Comparison of ENCODE assay signal across 9 cellular contexts in genomic region chr16:89314858-89315257, GRCh38.
DNase-seq lines count a peak whose midpoint lies in the region; ATAC-seq and TF ChIP-seq lines count a peak whose summit lies in the region.
"Had no signal": no experiment of that assay in that cellular context is flagged by ENCODE, and none has a peak within 500 bp of the region (broad histone marks: within the 10 kb centered on the region; RNA-seq: fewer than 3 reads in every experiment).

No MANE protein-coding gene starts in this region.

- no peak for TF ChIP-seq CTCF in glutamatergic neuron (IDR thresholded peaks at IDR 0.05; ENCODE audit: partially characterized antibody, unreplicated experiment)

- H3K4me1 Mint-ChIP-seq in activated T-cell treated with anti-CD3 and anti-CD28 coated beads, Interleukin-2, amount 50 U/mL, for 4 hours (ENCODE audit: low read depth) = peaks cover 94% of the 10 kb centered on the region
- peaks cover 85% of the 10 kb centered on the region for H3K4me1 Mint-ChIP-seq in activated CD4-positive, alpha-beta memory T cell treated with anti-CD3 and anti-CD28 coated beads for 36 hours (ENCODE audit: low read depth)
- H3K4me1 Mint-ChIP-seq in glutamatergic neuron (ENCODE audit: low read depth, unreplicated experiment) = peaks cover 72% of the 10 kb centered on the region
- peaks cover 83% of the 10 kb centered on the region for H3K4me1 Mint-ChIP-seq in stimulated activated naive CD8-positive, alpha-beta T cell treated with anti-CD3 and anti-CD28 coated beads, Interleukin-15, amount 100 ng/mL, for 72 hours

- intact Hi-C loops in activated CD4-positive, alpha-beta memory T cell treated with anti-CD3 and anti-CD28 coated beads for 36 hours (cut with micrococcal nuclease) = no loop called here

- no peak for DNase-seq in activated T-cell treated with anti-CD3 and anti-CD28 coated beads, Interleukin-2, amount 50 U/mL, for 4 hours
- DNase-seq in activated T-cell treated with anti-CD3 and anti-CD28 coated beads for 4 hours = no peak
- peak; percentile 30 for DNase-seq in activated CD4-positive, alpha-beta memory T cell treated with anti-CD3 and anti-CD28 coated beads for 36 hours
- DNase-seq in glutamatergic neuron = no peak
- DNase-seq in stimulated activated naive CD8-positive, alpha-beta T cell treated with anti-CD3 and anti-CD28 coated beads, Interleukin-15, amount 100 ng/mL, for 72 hours = no peak
- no peak for DNase-seq in NCI-H2107 (lab: John Stamatoyannopoulos, UW)
- DNase-seq: ACHN had no signal

- no peaks in the 10 kb centered on the region for H3K9me3 Mint-ChIP-seq in activated T-cell treated with anti-CD3 and anti-CD28 coated beads, Interleukin-2, amount 50 U/mL, for 4 hours
- H3K9me3 Mint-ChIP-seq in activated CD4-positive, alpha-beta memory T cell treated with anti-CD3 and anti-CD28 coated beads for 36 hours = no peaks in the 10 kb centered on the region
- peaks cover 73% of the 10 kb centered on the region for H3K9me3 Mint-ChIP-seq in glutamatergic neuron (ENCODE audit: unreplicated experiment)
- no peaks in the 10 kb centered on the region for H3K9me3 Mint-ChIP-seq in stimulated activated naive CD8-positive, alpha-beta T cell treated with anti-CD3 and anti-CD28 coated beads, Interleukin-15, amount 100 ng/mL, for 72 hours

- ATAC-seq in activated T-cell treated with anti-CD3 and anti-CD28 coated beads, Interleukin-2, amount 50 U/mL, for 4 hours = peak in 1 of 2 donors; percentile 8
- no peak for ATAC-seq in stimulated activated naive CD8-positive, alpha-beta T cell treated with anti-CD3 and anti-CD28 coated beads, Interleukin-15, amount 100 ng/mL, for 72 hours
- ATAC-seq in HG03469 (IDR thresholded peaks at IDR 0.05; ENCODE audit: unreplicated experiment) (no peak), HG02840 (IDR thresholded peaks at IDR 0.05; ENCODE audit: low FRiP score, unreplicated experiment) (no peak)

- no peaks in the 10 kb centered on the region for H3K27me3 Mint-ChIP-seq in activated T-cell treated with anti-CD3 and anti-CD28 coated beads, Interleukin-2, amount 50 U/mL, for 4 hours (ENCODE audit: low read depth)
- H3K27me3 Mint-ChIP-seq in activated CD4-positive, alpha-beta memory T cell treated with anti-CD3 and anti-CD28 coated beads for 36 hours = no peaks in the 10 kb centered on the region
- H3K27me3 Mint-ChIP-seq in glutamatergic neuron (ENCODE audit: unreplicated experiment) = peaks cover 39% of the 10 kb centered on the region
- no peaks in the 10 kb centered on the region for H3K27me3 Mint-ChIP-seq in stimulated activated naive CD8-positive, alpha-beta T cell treated with anti-CD3 and anti-CD28 coated beads, Interleukin-15, amount 100 ng/mL, for 72 hours

- H3K36me3 Mint-ChIP-seq in activated T-cell treated with anti-CD3 and anti-CD28 coated beads, Interleukin-2, amount 50 U/mL, for 4 hours (ENCODE audit: insufficient read depth) = peaks cover 16% of the 10 kb centered on the region
- H3K36me3 Mint-ChIP-seq in activated CD4-positive, alpha-beta memory T cell treated with anti-CD3 and anti-CD28 coated beads for 36 hours = peaks cover 23% of the 10 kb centered on the region
- H3K36me3 Mint-ChIP-seq in glutamatergic neuron (ENCODE audit: unreplicated experiment) = peaks cover 17% of the 10 kb centered on the region

- POLR2A ChIA-PET in activated CD4-positive, alpha-beta memory T cell treated with anti-CD3 and anti-CD28 coated beads for 36 hours (lab: Charles Lee) = interaction anchor here (0.9 to 2.5 kb wide), 5 partner anchors 9 to 193 kb away, joined by 3 to 16 read pairs (median 5); partner anchors contain the start of gene ANKRD11

- H3K4me3 Mint-ChIP-seq in activated T-cell treated with anti-CD3 and anti-CD28 coated beads, Interleukin-2, amount 50 U/mL, for 4 hours = peak overlapping the region; percentile 76
- H3K4me3 Mint-ChIP-seq in activated CD4-positive, alpha-beta memory T cell treated with anti-CD3 and anti-CD28 coated beads for 36 hours = peak overlapping the region; percentile 55
- peak overlapping the region; percentile 81 for H3K4me3 Mint-ChIP-seq in glutamatergic neuron (ENCODE audit: unreplicated experiment)
- H3K4me3 Mint-ChIP-seq in stimulated activated naive CD8-positive, alpha-beta T cell treated with anti-CD3 and anti-CD28 coated beads, Interleukin-15, amount 100 ng/mL, for 72 hours = peak overlapping the region; percentile 63 to 87

- H3K27ac Mint-ChIP-seq in activated CD4-positive, alpha-beta memory T cell treated with anti-CD3 and anti-CD28 coated beads for 36 hours = peak overlapping the region; percentile 91
- H3K27ac Mint-ChIP-seq in glutamatergic neuron (ENCODE audit: unreplicated experiment) = peak overlapping the region; percentile 95
- peak overlapping the region; percentile 79 to 92 for H3K27ac Mint-ChIP-seq in stimulated activated naive CD8-positive, alpha-beta T cell treated with anti-CD3 and anti-CD28 coated beads, Interleukin-15, amount 100 ng/mL, for 72 hours

- CTCF ChIA-PET in activated CD4-positive, alpha-beta memory T cell treated with anti-CD3 and anti-CD28 coated beads for 36 hours (lab: Charles Lee) = interaction anchor here (0.6 to 3.2 kb wide), 7 partner anchors 11 to 243 kb away, joined by 3 to 19 read pairs (median 6); partner anchors contain the start of gene SPG7
